ENCODE assay signal across 1 cellular context in the genomic region with DNA sequence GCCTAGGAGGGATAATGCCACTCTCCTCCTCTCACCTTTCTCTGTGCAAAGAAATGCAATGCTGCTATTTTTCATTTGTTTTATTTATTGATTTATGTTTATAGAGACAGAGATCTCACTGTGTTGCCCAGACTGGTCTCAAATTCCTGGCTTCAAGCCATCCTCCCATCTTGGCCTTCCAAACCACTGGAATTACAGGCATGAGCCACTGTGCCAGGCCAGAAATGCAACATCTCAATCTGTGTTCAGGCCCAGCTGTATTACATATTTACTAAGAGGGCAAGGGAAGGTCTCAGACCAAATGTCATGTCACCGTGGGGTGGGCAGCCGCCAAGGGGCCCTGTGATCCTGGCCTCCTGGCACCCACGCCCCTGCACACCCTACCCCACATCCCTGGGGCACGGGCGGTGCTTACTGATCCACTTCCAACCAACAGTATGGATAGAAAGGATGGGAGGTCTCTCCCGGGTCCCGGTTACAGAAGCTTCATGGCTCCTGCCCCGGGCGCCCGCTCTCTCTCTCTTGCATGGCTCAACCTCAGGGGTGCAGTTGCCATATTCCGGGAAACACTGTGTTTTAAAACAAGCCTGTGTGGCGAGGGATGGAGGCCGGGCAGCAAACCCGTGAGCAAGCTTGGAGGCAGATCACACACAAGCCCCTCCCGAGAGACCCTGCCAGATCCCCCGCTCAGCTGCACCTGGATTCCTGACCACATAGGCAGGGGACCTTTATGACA.
TF ChIP-seq lines count a peak whose summit lies in the region.

No MANE protein-coding gene starts in this region.

TF ChIP-seq in IMR-90, 13 proteins besides CTCF, POLR2A, EP300 and RAD21:
- TF ChIP-seq, protein P1, sequence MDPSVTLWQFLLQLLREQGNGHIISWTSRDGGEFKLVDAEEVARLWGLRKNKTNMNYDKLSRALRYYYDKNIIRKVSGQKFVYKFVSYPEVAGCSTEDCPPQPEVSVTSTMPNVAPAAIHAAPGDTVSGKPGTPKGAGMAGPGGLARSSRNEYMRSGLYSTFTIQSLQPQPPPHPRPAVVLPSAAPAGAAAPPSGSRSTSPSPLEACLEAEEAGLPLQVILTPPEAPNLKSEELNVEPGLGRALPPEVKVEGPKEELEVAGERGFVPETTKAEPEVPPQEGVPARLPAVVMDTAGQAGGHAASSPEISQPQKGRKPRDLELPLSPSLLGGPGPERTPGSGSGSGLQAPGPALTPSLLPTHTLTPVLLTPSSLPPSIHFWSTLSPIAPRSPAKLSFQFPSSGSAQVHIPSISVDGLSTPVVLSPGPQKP (IDR thresholded peaks at IDR 0.05; ENCODE audit: borderline replicate concordance, low read depth, low read length): no peak
- TF ChIP-seq FOS (IDR thresholded peaks at IDR 0.05; ENCODE audit: low read depth, low read length) (no peak), MXI1 (IDR thresholded peaks at IDR 0.05; ENCODE audit: borderline replicate concordance, low read depth, low read length) (no peak)
- TF ChIP-seq, protein P2, sequence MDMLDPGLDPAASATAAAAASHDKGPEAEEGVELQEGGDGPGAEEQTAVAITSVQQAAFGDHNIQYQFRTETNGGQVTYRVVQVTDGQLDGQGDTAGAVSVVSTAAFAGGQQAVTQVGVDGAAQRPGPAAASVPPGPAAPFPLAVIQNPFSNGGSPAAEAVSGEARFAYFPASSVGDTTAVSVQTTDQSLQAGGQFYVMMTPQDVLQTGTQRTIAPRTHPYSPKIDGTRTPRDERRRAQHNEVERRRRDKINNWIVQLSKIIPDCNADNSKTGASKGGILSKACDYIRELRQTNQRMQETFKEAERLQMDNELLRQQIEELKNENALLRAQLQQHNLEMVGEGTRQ (IDR thresholded peaks at IDR 0.05; ENCODE audit: low read depth, low read length): no peak
